In genomic region chr14:38623661-38624060, GRCh38 we compare ENCODE assay signal across 19 cellular contexts.
A peak's percentile ranks its signal among the peaks of the same experiment; 100 is the strongest.
DNase-seq lines count a peak whose midpoint lies in the region; ATAC-seq and TF ChIP-seq lines count a peak whose summit lies in the region.
"Had no signal": no experiment of that assay in that cellular context is flagged by ENCODE, and none has a peak within 500 bp of the region (broad histone marks: within the 10 kb centered on the region; RNA-seq: fewer than 3 reads in every experiment).

No MANE protein-coding gene starts in this region.

- no peaks in the 10 kb centered on the region for H3K36me3 Mint-ChIP-seq in activated naive CD4-positive, alpha-beta T cell treated with anti-CD3 and anti-CD28 coated beads, Interleukin-2, amount 50 U/mL, for 72 hours
- H3K36me3 Mint-ChIP-seq: CD4-positive, CD25-positive, alpha-beta regulatory T cell had no signal

- peak; percentile 17 for DNase-seq in AG04449 (ENCODE audit: low read depth, low spot score)
- DNase-seq in ELR (ENCODE audit: low read depth), result peak; percentile 18
- peak; percentile 24 for DNase-seq in HS-5 (ENCODE audit: low read depth)
- peak; percentile 21 for DNase-seq in fibroblast of mammary gland (ENCODE audit: low read depth)
- no peak for DNase-seq in NCI-H2171 (lab: John Stamatoyannopoulos, UW)
- DNase-seq in activated naive CD4-positive, alpha-beta T cell treated with anti-CD3 and anti-CD28 coated beads, Interleukin-2, amount 50 U/mL, for 72 hours (ENCODE audit: low spot score in 2 of 2), result no peak
- DNase-seq: Calu3; CD4-positive, CD25-positive, alpha-beta regulatory T cell; KBM-7; NCI-H1048; NCI-H1694; NCI-H446 treated with DMSO at 0.1 percent for 48 hours; NK-92 treated with Interleukin-12 subunit alpha and Interleukin-12 subunit beta, amount 100 ng/mL, for 24 hours; SHP77 treated with DMSO at 0.1 percent for 48 hours had no signal

- CTCF ChIA-PET in AG04449 (lab: Yijun Ruan, JAX), result no interaction called here

- H3K27ac Mint-ChIP-seq in activated naive CD4-positive, alpha-beta T cell treated with anti-CD3 and anti-CD28 coated beads, Interleukin-2, amount 50 U/mL, for 72 hours, result no peak overlapping the region
- H3K27ac Mint-ChIP-seq: CD4-positive, CD25-positive, alpha-beta regulatory T cell; T-helper 1 cell treated with Interleukin-12 subunit alpha and Interleukin-12 subunit beta and Interleukin-4 antibody, amounts not matched to agents 30 μg/mL and 1 μg/mL, for 36 hours had no signal

- POLR2A ChIA-PET in AG04449 (lab: Yijun Ruan, JAX), result no interaction called here

- TF ChIP-seq CTCF in AG04449 (IDR thresholded peaks at IDR 0.05; ENCODE audit: insufficient read depth, low read length, missing control alignments) (no peak), fibroblast of mammary gland (conservative IDR thresholded peaks at IDR 0.05; ENCODE audit: control insufficient read depth, insufficient read depth, low read depth, low read length) (no peak)

- H3K4me3 ChIP-seq in AG04449 (ENCODE audit: low read depth, low read length), result no peak overlapping the region
- no peak overlapping the region for H3K4me3 ChIP-seq in fibroblast of mammary gland (ENCODE audit: control insufficient read depth, low read depth, low read length)
- H3K4me3 ChIP-seq: HAP-1 had no signal

- no peak for ATAC-seq in HG03432 (IDR thresholded peaks at IDR 0.05; ENCODE audit: unreplicated experiment)
- no peak for ATAC-seq in GM18868 (IDR thresholded peaks at IDR 0.05; ENCODE audit: unreplicated experiment)
- no peak for ATAC-seq in activated naive CD4-positive, alpha-beta T cell treated with anti-CD3 and anti-CD28 coated beads, Interleukin-2, amount 50 U/mL, for 72 hours
- ATAC-seq: SK-N-SH treated with all-trans-retinoic acid at 6 μM for 48 hours had no signal

- peaks cover 11 to 17% of the 10 kb centered on the region in 2 donors for H3K9me3 Mint-ChIP-seq in activated naive CD4-positive, alpha-beta T cell treated with anti-CD3 and anti-CD28 coated beads, Interleukin-2, amount 50 U/mL, for 72 hours
- H3K9me3 Mint-ChIP-seq: T-helper 1 cell treated with Interleukin-12 subunit alpha and Interleukin-12 subunit beta and Interleukin-4 antibody, amounts not matched to agents 30 μg/mL and 1 μg/mL, for 36 hours had no signal

Comparison
In these comparisons a context has a peak if more than half of its experiments do, and no peak if none do; other contexts are left out.
1. DNase-seq: peak in AG04449 (single experiment), ELR (single experiment), HS-5 (single experiment) and fibroblast of mammary gland (single experiment); none in NCI-H2171 (single experiment) and activated naive CD4-positive, alpha-beta T cell treated with anti-CD3 and anti-CD28 coated beads, Interleukin-2, amount 50 U/mL, for 72 hours (0 of 2).